11 cellular contexts compared by ENCODE assay signal in genomic region chr16:14004031-14004718, GRCh38.
DNase-seq lines count a peak whose midpoint lies in the region; ATAC-seq and TF ChIP-seq lines count a peak whose summit lies in the region.
"Had no signal": no experiment of that assay in that cellular context is flagged by ENCODE, and none has a peak within 500 bp of the region (broad histone marks: within the 10 kb centered on the region; RNA-seq: fewer than 3 reads in every experiment).

No MANE protein-coding gene starts in this region.

- ATAC-seq in thoracic aorta (ENCODE audit: insufficient number of reproducible peaks, low FRiP score, low read depth) = peak; percentile 34
- ATAC-seq: effector memory CD8-positive, alpha-beta T cell had no signal

- peak overlapping the region; percentile 80 to 86 for H3K27ac ChIP-seq in ascending aorta
- H3K27ac ChIP-seq in fibroblast of lung (ENCODE audit: insufficient read depth, low read length) = no peak overlapping the region
- H3K27ac ChIP-seq in neural progenitor cell = no peak overlapping the region
- H3K27ac ChIP-seq in thoracic aorta = peak overlapping the region; percentile 77 to 85
- H3K27ac ChIP-seq: brain microvascular endothelial cell had no signal

- peak overlapping the region; percentile 88 for H3K27ac Mint-ChIP-seq in neural progenitor cell
- H3K27ac Mint-ChIP-seq: effector memory CD8-positive, alpha-beta T cell had no signal

- H3K27me3 Mint-ChIP-seq in neural progenitor cell (ENCODE audit: insufficient read depth, low read depth) = peaks cover 10% of the 10 kb centered on the region

- H3K9ac ChIP-seq in fibroblast of lung (ENCODE audit: insufficient read depth, low read length) (no peak overlapping the region), neural progenitor cell (no peak overlapping the region)

- no peaks in the 10 kb centered on the region for H4K20me1 ChIP-seq in fibroblast of lung (ENCODE audit: control insufficient read depth, extremely low read depth, insufficient read depth, low read length)
- H4K20me1 ChIP-seq in neural progenitor cell (ENCODE audit: low read depth) = no peaks in the 10 kb centered on the region

- H3K27me3 ChIP-seq in ascending aorta (no peaks in the 10 kb centered on the region), fibroblast of lung (ENCODE audit: control insufficient read depth, insufficient read depth, low read length) (no peaks in the 10 kb centered on the region), neural progenitor cell (no peaks in the 10 kb centered on the region), thoracic aorta (replicated peaks; ENCODE audit: insufficient read depth) (no peaks in the 10 kb centered on the region), HAP-1 (ENCODE audit: low read depth) (no peaks in the 10 kb centered on the region)
- H3K27me3 ChIP-seq: brain microvascular endothelial cell, upper lobe of left lung had no signal

- H3K9me3 ChIP-seq in ascending aorta (no peaks in the 10 kb centered on the region), fibroblast of lung (ENCODE audit: control insufficient read depth, insufficient read depth, low read depth, low read length) (no peaks in the 10 kb centered on the region), neural progenitor cell (ENCODE audit: low read depth) (no peaks in the 10 kb centered on the region), thoracic aorta (no peaks in the 10 kb centered on the region), HAP-1 (no peaks in the 10 kb centered on the region)
- H3K9me3 ChIP-seq: upper lobe of left lung had no signal

- no peaks in the 10 kb centered on the region for H3K36me3 Mint-ChIP-seq in neural progenitor cell

- TF ChIP-seq CTCF in ascending aorta (IDR thresholded peaks at IDR 0.05) = no peak
- no peak for TF ChIP-seq CTCF in fibroblast of lung (conservative IDR thresholded peaks at IDR 0.05 in 1 of 2, IDR thresholded peaks at IDR 0.05 in 1 of 2; ENCODE audit: low read depth in 1 of 2, low read length in 2 of 2)
- TF ChIP-seq CTCF in neural progenitor cell (IDR thresholded peaks at IDR 0.05) = no peak
- no peak for TF ChIP-seq CTCF in thoracic aorta (IDR thresholded peaks at IDR 0.05)

- intact Hi-C loops in ascending aorta (cut with DNase I) = no loop called here

- H2AFZ ChIP-seq in fibroblast of lung (ENCODE audit: low read length) (peak overlapping the region; percentile 25), neural progenitor cell (replicated peaks) (peak overlapping the region; percentile 87)

- no peak overlapping the region for H3K4me2 ChIP-seq in fibroblast of lung (ENCODE audit: extremely low read depth, insufficient read depth, low read length)
- H3K4me2 ChIP-seq in neural progenitor cell = no peak overlapping the region

- peak in 1 of 2 donors; percentile 67 for DNase-seq in ascending aorta (ENCODE audit: low spot score in 2 of 2)
- DNase-seq in fibroblast of lung (ENCODE audit: low read depth in 2 of 2) = no peak
- DNase-seq in neural progenitor cell (ENCODE audit: low spot score) = no peak
- DNase-seq in thoracic aorta (ENCODE audit: low spot score) = no peak
- no peak for DNase-seq in erythroblast (lab: John Stamatoyannopoulos, UW)
- no peak for DNase-seq in HAP-1 (ENCODE audit: low spot score in 2 of 2)
- no peak for DNase-seq in HCEC 1CT
- DNase-seq: effector memory CD8-positive, alpha-beta T cell; NCI-H187 had no signal

- peaks cover 13% of the 10 kb centered on the region for H3F3A ChIP-seq in neural progenitor cell (ENCODE audit: low read depth)

- peaks cover 53% of the 10 kb centered on the region for H3K4me1 Mint-ChIP-seq in neural progenitor cell

- H3K79me2 ChIP-seq in fibroblast of lung (ENCODE audit: control insufficient read depth, insufficient read depth, low read length) (no peaks in the 10 kb centered on the region), neural progenitor cell (ENCODE audit: low read depth) (no peaks in the 10 kb centered on the region)

- H3K4me3 ChIP-seq in ascending aorta (no peak overlapping the region), fibroblast of lung (replicated peaks in 1 of 4; ENCODE audit: control extremely low read depth in 1 of 4, insufficient read depth in 1 of 4, low read depth in 3 of 4, low read length in 4 of 4) (no peak overlapping the region), neural progenitor cell (no peak overlapping the region), thoracic aorta (no peak overlapping the region), HAP-1 (no peak overlapping the region)

- H3K4me3 Mint-ChIP-seq in neural progenitor cell = peak overlapping the region; percentile 20
- H3K4me3 Mint-ChIP-seq: effector memory CD8-positive, alpha-beta T cell had no signal

- TF ChIP-seq POLR2A in erythroblast (IDR thresholded peaks at IDR 0.05; ENCODE audit: low read length) = no peak

- H3K4me1 ChIP-seq in ascending aorta (peaks cover 5 to 32% of the 10 kb centered on the region in 2 donors), fibroblast of lung (ENCODE audit: control insufficient read depth, extremely low read depth, insufficient read depth, low read length) (peaks cover 3% of the 10 kb centered on the region), neural progenitor cell (peaks cover 13% of the 10 kb centered on the region), thoracic aorta (ENCODE audit: control insufficient read depth in 1 of 2, low read depth in 2 of 2) (peaks cover 22 to 44% of the 10 kb centered on the region in 2 donors), HAP-1 (peaks cover 9% of the 10 kb centered on the region; the same call in 1 of the 2 replicates)

- no peaks in the 10 kb centered on the region for H3K36me3 ChIP-seq in ascending aorta
- no peaks in the 10 kb centered on the region for H3K36me3 ChIP-seq in fibroblast of lung (ENCODE audit: control insufficient read depth, insufficient read depth, low read length)
- no peaks in the 10 kb centered on the region for H3K36me3 ChIP-seq in neural progenitor cell
- no peaks in the 10 kb centered on the region for H3K36me3 ChIP-seq in thoracic aorta
- H3K36me3 ChIP-seq in HAP-1 (replicated peaks) = no peaks in the 10 kb centered on the region
- H3K36me3 ChIP-seq: brain microvascular endothelial cell, upper lobe of left lung had no signal

- peaks cover 3% of the 10 kb centered on the region for H3K9me3 Mint-ChIP-seq in neural progenitor cell
- H3K9me3 Mint-ChIP-seq: effector memory CD8-positive, alpha-beta T cell had no signal

- in situ Hi-C loops in HAP-1 (cut with MboI; ENCODE audit: low sequenced_read_pairs) = no loop called here

Comparison
In these comparisons a context has a peak if more than half of its experiments do, and no peak if none do; other contexts are left out.
1. H3K27ac ChIP-seq: peak in ascending aorta (2 of 2) and thoracic aorta (2 of 2); none in fibroblast of lung (single experiment) and neural progenitor cell (single experiment).